ENCODE assay signal across 8 cellular contexts in genomic region chr4:183182873-183183725, GRCh38.
A peak's percentile ranks its signal among the peaks of the same experiment; 100 is the strongest.
DNase-seq lines count a peak whose midpoint lies in the region; ATAC-seq and TF ChIP-seq lines count a peak whose summit lies in the region.

No MANE protein-coding gene starts in this region.

- H3K4me1 ChIP-seq in HUES6 (ENCODE audit: control insufficient read depth, insufficient read depth, low read length) = peaks cover 68% of the 10 kb centered on the region
- peaks cover 9% of the 10 kb centered on the region for H3K4me1 ChIP-seq in psoas muscle

- TF ChIP-seq CTCF in epithelial cell of proximal tubule (conservative IDR thresholded peaks at IDR 0.05; ENCODE audit: low read depth, low read length) (no peak), psoas muscle (IDR thresholded peaks at IDR 0.05) (no peak)

- 52 to 61% (median 54%) methylated on average over 14 of the region's 14 CpGs for WGBS in psoas muscle, 3 donors

- intact Hi-C loops in psoas muscle (cut with DNase I) = loop anchor here in 1 of 2 donors (5.0 kb wide), 1 partner anchor 36 kb away; no protein-coding TSS in a partner anchor

- peak; percentile 21 for DNase-seq in CD1c-positive myeloid dendritic cell (ENCODE audit: extremely low spot score)
- DNase-seq in SK-N-MC (ENCODE audit: low read depth, low spot score) = peak; percentile 35
- DNase-seq in epithelial cell of proximal tubule (ENCODE audit: low read depth) = peak; percentile 70
- DNase-seq in psoas muscle = peak in 1 of 2 donors; percentile 34
- DNase-seq in epidermal melanocyte (ENCODE audit: insufficient read length, low spot score) = no peak
- no peak for DNase-seq in central memory CD4-positive, alpha-beta T cell

- H3K9ac ChIP-seq in HUES6 (ENCODE audit: low read length) (peak overlapping the region; percentile 71), SK-N-MC (ENCODE audit: insufficient read length) (no peak overlapping the region)

- H3K36me3 ChIP-seq in HUES6 (ENCODE audit: control insufficient read depth, insufficient read depth, low read length) = peaks cover 3% of the 10 kb centered on the region; the same call in 1 of the 2 replicates
- peaks cover 4% of the 10 kb centered on the region; the same call in 1 of the 2 replicates for H3K36me3 ChIP-seq in SK-N-MC (ENCODE audit: insufficient read depth, low read length)
- no peaks in the 10 kb centered on the region for H3K36me3 ChIP-seq in psoas muscle (ENCODE audit: insufficient read depth in 1 of 2, low read depth in 1 of 2)

- H3K27ac ChIP-seq in HUES6 (ENCODE audit: low read depth, low read length) = peak overlapping the region; percentile 93
- no peak overlapping the region for H3K27ac ChIP-seq in SK-N-MC
- H3K27ac ChIP-seq in psoas muscle = no peak overlapping the region

- H3K27me3 ChIP-seq in HUES6 (ENCODE audit: control insufficient read depth, insufficient read depth, low read length) (no peaks in the 10 kb centered on the region), psoas muscle (ENCODE audit: insufficient read depth in 3 of 3, low read length in 2 of 3) (no peaks in the 10 kb centered on the region)

- H3K9me3 ChIP-seq in HUES6 (ENCODE audit: control insufficient read depth, insufficient read depth, low read depth, low read length) (peaks cover 8% of the 10 kb centered on the region; the same call in 1 of the 2 replicates), SK-N-MC (ENCODE audit: low read depth, low read length) (no peaks in the 10 kb centered on the region; the same call in 1 of the 2 replicates), psoas muscle (no peaks in the 10 kb centered on the region)

- ATAC-seq in psoas muscle (peak; percentile 56 to 92 (median 71)), GM19467 (IDR thresholded peaks at IDR 0.05; ENCODE audit: unreplicated experiment) (no peak)

- H3K4me3 ChIP-seq in HUES6 (ENCODE audit: low read depth, low read length) = peak overlapping the region; percentile 17
- no peak overlapping the region for H3K4me3 ChIP-seq in SK-N-MC
- H3K4me3 ChIP-seq in epithelial cell of proximal tubule (ENCODE audit: low read depth, low read length) = no peak overlapping the region
- H3K4me3 ChIP-seq in psoas muscle = no peak overlapping the region

Comparison
In these comparisons a context has a peak if more than half of its experiments do, and no peak if none do; other contexts are left out.
1. DNase-seq: peak in CD1c-positive myeloid dendritic cell (single experiment), SK-N-MC (single experiment) and epithelial cell of proximal tubule (single experiment); none in epidermal melanocyte (single experiment) and central memory CD4-positive, alpha-beta T cell (single experiment).